18 cellular contexts compared by ENCODE assay signal in the genomic region with DNA sequence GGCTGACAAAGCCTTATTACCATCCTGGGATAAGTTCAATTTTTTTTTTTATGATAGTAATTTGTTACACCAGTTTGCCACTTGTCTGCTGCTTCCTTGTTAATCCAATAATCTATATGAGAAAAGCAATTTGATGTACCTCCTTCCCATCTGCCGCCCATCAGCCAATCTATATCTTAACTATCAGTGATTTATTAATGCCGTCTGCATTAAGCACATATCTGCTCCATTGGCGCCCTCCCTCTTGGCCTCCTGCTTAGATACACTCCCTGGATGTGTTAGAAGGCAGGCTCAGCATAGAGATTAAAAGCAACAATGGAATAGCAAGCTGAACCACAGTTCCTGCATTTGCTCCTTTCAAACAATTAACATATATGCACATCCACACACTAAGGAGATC.
DNase-seq lines count a peak whose midpoint lies in the region; ATAC-seq, FAIRE-seq and TF ChIP-seq lines count a peak whose summit lies in the region.
"Had no signal": no experiment of that assay in that cellular context is flagged by ENCODE, and none has a peak within 500 bp of the region (broad histone marks: within the 10 kb centered on the region; RNA-seq: fewer than 3 reads in every experiment).

No MANE protein-coding gene starts in this region.

- peak; percentile 93 for FAIRE-seq in D721Med (lab: Jason Lieb, UNC)
- FAIRE-seq: A204.1, H54 had no signal

- no peaks in the 10 kb centered on the region for H3K9me3 Mint-ChIP-seq in WTC11
- H3K9me3 Mint-ChIP-seq: CD8-positive, alpha-beta T cell had no signal

- H3K36me3 Mint-ChIP-seq in WTC11, result no peaks in the 10 kb centered on the region
- H3K36me3 Mint-ChIP-seq: CD8-positive, alpha-beta T cell had no signal

- H3K27ac Mint-ChIP-seq in WTC11, result 0 out of 2 replicates have a peak overlapping the region, but pooled peaks have one; percentile 10
- H3K27ac Mint-ChIP-seq: B cell; CD8-positive, alpha-beta T cell had no signal

- H3K4me3 Mint-ChIP-seq in WTC11, result no peak overlapping the region
- H3K4me3 Mint-ChIP-seq: B cell; CD8-positive, alpha-beta T cell had no signal

- ATAC-seq in WTC11 (peak; percentile 41), GM21737 (IDR thresholded peaks at IDR 0.05; ENCODE audit: unreplicated experiment) (no peak), HG03378 (IDR thresholded peaks at IDR 0.05; ENCODE audit: unreplicated experiment) (no peak), GM21390 (IDR thresholded peaks at IDR 0.05; ENCODE audit: unreplicated experiment) (no peak)
- ATAC-seq: CD8-positive, alpha-beta T cell; HCT116 had no signal

- peaks cover 43% of the 10 kb centered on the region for H3K4me1 Mint-ChIP-seq in WTC11
- H3K4me1 Mint-ChIP-seq: B cell had no signal

- CTCF ChIA-PET in WTC11 (lab: Charles Lee), result no interaction called here

- H3K27me3 Mint-ChIP-seq in WTC11 (ENCODE audit: low read depth), result no peaks in the 10 kb centered on the region

- TF ChIP-seq CTCF in D721Med (IDR thresholded peaks at IDR 0.05; ENCODE audit: insufficient read depth, missing control alignments) (no peak), WTC11 (IDR thresholded peaks at IDR 0.05) (no peak)

- DNase-seq in D721Med (ENCODE audit: insufficient read length, low spot score) (peak; percentile 28), NCI-H69 (lab: John Stamatoyannopoulos, UW) (peak; percentile 14), WTC11 (ENCODE audit: low spot score) (no peak), left kidney (ENCODE audit: low read depth, low spot score) (peak; percentile 6), NCI-H1436 treated with DMSO at 0.1 percent for 48 hours (lab: John Stamatoyannopoulos, UW) (no peak)
- DNase-seq: CD8-positive, alpha-beta T cell; COR-L47; DND-41; GDM1; GM23248; IMR-90 had no signal

- POLR2A ChIA-PET in WTC11 (lab: Charles Lee), result interaction anchor here (0.7 kb wide), 1 partner anchor 9 kb away, joined by 3 read pairs; no protein-coding TSS in a partner anchor

TF ChIP-seq in WTC11, 78 proteins besides CTCF, POLR2A, EP300 and RAD21:
- TF ChIP-seq FOXK1 (CRISPR knock-in tag; IDR thresholded peaks at IDR 0.05), result no peak
- TF ChIP-seq KAT7 (CRISPR knock-in tag; IDR thresholded peaks at IDR 0.05; ENCODE audit: borderline replicate concordance), result no peak
- TF ChIP-seq GABPB1 (CRISPR knock-in tag; IDR thresholded peaks at IDR 0.05), result no peak
- TF ChIP-seq, protein P1, sequence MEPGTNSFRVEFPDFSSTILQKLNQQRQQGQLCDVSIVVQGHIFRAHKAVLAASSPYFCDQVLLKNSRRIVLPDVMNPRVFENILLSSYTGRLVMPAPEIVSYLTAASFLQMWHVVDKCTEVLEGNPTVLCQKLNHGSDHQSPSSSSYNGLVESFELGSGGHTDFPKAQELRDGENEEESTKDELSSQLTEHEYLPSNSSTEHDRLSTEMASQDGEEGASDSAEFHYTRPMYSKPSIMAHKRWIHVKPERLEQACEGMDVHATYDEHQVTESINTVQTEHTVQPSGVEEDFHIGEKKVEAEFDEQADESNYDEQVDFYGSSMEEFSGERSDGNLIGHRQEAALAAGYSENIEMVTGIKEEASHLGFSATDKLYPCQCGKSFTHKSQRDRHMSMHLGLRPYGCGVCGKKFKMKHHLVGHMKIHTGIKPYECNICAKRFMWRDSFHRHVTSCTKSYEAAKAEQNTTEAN (CRISPR knock-in tag; IDR thresholded peaks at IDR 0.05), result no peak
- TF ChIP-seq, protein P2, sequence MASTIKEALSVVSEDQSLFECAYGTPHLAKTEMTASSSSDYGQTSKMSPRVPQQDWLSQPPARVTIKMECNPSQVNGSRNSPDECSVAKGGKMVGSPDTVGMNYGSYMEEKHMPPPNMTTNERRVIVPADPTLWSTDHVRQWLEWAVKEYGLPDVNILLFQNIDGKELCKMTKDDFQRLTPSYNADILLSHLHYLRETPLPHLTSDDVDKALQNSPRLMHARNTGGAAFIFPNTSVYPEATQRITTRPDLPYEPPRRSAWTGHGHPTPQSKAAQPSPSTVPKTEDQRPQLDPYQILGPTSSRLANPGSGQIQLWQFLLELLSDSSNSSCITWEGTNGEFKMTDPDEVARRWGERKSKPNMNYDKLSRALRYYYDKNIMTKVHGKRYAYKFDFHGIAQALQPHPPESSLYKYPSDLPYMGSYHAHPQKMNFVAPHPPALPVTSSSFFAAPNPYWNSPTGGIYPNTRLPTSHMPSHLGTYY (CRISPR knock-in tag; IDR thresholded peaks at IDR 0.05), result no peak
- TF ChIP-seq TP53 (CRISPR knock-in tag; IDR thresholded peaks at IDR 0.05), result no peak
- no peak for TF ChIP-seq ZNF423 (CRISPR knock-in tag; IDR thresholded peaks at IDR 0.05)
- TF ChIP-seq, protein P3, sequence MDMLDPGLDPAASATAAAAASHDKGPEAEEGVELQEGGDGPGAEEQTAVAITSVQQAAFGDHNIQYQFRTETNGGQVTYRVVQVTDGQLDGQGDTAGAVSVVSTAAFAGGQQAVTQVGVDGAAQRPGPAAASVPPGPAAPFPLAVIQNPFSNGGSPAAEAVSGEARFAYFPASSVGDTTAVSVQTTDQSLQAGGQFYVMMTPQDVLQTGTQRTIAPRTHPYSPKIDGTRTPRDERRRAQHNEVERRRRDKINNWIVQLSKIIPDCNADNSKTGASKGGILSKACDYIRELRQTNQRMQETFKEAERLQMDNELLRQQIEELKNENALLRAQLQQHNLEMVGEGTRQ (CRISPR knock-in tag; IDR thresholded peaks at IDR 0.05), result no peak
- TF ChIP-seq, protein P4, sequence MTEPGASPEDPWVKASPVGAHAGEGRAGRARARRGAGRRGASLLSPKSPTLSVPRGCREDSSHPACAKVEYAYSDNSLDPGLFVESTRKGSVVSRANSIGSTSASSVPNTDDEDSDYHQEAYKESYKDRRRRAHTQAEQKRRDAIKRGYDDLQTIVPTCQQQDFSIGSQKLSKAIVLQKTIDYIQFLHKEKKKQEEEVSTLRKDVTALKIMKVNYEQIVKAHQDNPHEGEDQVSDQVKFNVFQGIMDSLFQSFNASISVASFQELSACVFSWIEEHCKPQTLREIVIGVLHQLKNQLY (CRISPR knock-in tag; IDR thresholded peaks at IDR 0.05), result no peak
- TF ChIP-seq FOXP1 (CRISPR knock-in tag; IDR thresholded peaks at IDR 0.05; ENCODE audit: borderline replicate concordance), result no peak
- TF ChIP-seq, protein P5, sequence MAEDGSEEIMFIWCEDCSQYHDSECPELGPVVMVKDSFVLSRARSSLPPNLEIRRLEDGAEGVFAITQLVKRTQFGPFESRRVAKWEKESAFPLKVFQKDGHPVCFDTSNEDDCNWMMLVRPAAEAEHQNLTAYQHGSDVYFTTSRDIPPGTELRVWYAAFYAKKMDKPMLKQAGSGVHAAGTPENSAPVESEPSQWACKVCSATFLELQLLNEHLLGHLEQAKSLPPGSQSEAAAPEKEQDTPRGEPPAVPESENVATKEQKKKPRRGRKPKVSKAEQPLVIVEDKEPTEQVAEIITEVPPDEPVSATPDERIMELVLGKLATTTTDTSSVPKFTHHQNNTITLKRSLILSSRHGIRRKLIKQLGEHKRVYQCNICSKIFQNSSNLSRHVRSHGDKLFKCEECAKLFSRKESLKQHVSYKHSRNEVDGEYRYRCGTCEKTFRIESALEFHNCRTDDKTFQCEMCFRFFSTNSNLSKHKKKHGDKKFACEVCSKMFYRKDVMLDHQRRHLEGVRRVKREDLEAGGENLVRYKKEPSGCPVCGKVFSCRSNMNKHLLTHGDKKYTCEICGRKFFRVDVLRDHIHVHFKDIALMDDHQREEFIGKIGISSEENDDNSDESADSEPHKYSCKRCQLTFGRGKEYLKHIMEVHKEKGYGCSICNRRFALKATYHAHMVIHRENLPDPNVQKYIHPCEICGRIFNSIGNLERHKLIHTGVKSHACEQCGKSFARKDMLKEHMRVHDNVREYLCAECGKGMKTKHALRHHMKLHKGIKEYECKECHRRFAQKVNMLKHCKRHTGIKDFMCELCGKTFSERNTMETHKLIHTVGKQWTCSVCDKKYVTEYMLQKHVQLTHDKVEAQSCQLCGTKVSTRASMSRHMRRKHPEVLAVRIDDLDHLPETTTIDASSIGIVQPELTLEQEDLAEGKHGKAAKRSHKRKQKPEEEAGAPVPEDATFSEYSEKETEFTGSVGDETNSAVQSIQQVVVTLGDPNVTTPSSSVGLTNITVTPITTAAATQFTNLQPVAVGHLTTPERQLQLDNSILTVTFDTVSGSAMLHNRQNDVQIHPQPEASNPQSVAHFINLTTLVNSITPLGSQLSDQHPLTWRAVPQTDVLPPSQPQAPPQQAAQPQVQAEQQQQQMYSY (CRISPR knock-in tag; IDR thresholded peaks at IDR 0.05), result no peak
- TF ChIP-seq JUN (CRISPR knock-in tag; IDR thresholded peaks at IDR 0.05), result no peak
- TF ChIP-seq TCF7 (CRISPR knock-in tag; IDR thresholded peaks at IDR 0.05; ENCODE audit: low read depth), result no peak

Comparison
In these comparisons a context has a peak if more than half of its experiments do, and no peak if none do; other contexts are left out.
1. DNase-seq: peak in D721Med (single experiment), NCI-H69 (single experiment) and left kidney (single experiment); none in WTC11 (single experiment) and NCI-H1436 treated with DMSO at 0.1 percent for 48 hours (single experiment).